ENCODE assay signal across 12 cellular contexts in the genomic region with DNA sequence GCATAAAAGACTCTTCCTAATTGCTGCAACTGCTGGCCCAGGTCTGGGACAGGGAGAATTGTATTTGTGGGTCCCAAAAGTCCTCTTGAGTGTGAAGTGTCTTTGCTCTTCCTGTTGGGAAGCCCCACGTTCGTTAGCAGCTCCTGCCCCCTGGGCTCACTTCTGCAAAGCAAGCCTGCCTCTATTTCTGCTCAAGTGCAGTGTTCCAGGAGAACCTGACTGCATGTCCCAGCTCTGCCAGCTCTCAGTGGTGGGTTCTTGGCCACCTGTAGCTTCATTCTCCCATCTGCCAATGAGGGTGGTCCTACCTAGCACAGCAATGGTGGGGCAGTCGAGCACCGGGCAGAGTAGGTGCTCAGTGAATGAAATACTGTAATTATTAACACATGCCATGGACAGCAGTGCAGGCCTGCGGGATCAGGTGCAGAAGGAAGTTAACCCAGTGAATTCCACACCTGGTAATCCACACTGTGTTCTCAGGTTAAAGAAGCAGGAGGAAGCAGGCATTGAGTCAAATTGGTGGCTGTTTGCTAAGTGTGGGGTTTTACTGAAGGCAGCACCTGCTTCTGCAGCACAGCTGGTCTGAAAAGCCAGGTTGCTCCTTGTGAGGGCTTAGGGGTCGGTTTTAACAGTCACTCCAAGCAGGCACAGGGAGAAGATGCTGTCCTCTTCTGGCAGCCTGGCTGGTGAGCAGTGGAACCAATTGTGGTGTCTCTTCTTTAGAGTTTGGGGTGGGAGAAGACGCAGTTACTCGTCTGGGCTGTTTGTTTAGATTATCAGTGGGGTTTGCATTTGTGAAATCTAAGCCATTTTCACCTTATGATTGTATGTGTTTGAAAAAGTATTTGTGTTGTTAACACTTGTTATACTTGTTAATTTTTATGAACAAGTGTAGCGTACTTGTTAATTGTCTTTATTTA. TPM values are rescaled to one million over a fixed set of nuclear protein-coding genes. Genes with fewer than 3 reads are reported as not detected.
DNase-seq lines count a peak whose midpoint lies in the region; ATAC-seq, FAIRE-seq and TF ChIP-seq lines count a peak whose summit lies in the region.
"Had no signal": no experiment of that assay in that cellular context is flagged by ENCODE, and none has a peak within 500 bp of the region (broad histone marks: within the 10 kb centered on the region; RNA-seq: fewer than 3 reads in every experiment).

No MANE protein-coding gene starts in this region.

- ATAC-seq in Right ventricle myocardium superior (ENCODE audit: poor library complexity) (no peak), T-cell (replicated peaks in 1 of 4) (no peak), HepG2 (peak; percentile 27; the same call in 2 of the 3 replicates)

- H3K9me3 ChIP-seq in left ventricle myocardium inferior (replicated peaks) (peaks cover 15% of the 10 kb centered on the region), HepG2 (ENCODE audit: low read length) (peaks cover 21% of the 10 kb centered on the region), uterus (peaks cover 0 to 2% of the 10 kb centered on the region in 2 donors), mesenchymal stem cell (ENCODE audit: control insufficient read depth, low read length) (peaks cover 10% of the 10 kb centered on the region)

- H2AFZ ChIP-seq in HepG2 (ENCODE audit: low read length) (no peak overlapping the region), mesenchymal stem cell (ENCODE audit: low read depth, low read length) (no peak overlapping the region)

- H3K79me2 ChIP-seq in HepG2 (ENCODE audit: insufficient read depth, low read length): peaks cover 13% of the 10 kb centered on the region

- H3K23ac ChIP-seq in mesenchymal stem cell (ENCODE audit: low read length in 2 of 2): no peak overlapping the region

- peaks cover 18% of the 10 kb centered on the region for H3K79me1 ChIP-seq in mesenchymal stem cell (replicated peaks; ENCODE audit: low read length, poor library complexity, severe bottlenecking)

- no peaks in the 10 kb centered on the region for H3K27me3 Mint-ChIP-seq in T-cell
- no peaks in the 10 kb centered on the region for H3K27me3 Mint-ChIP-seq in MCF 10A (ENCODE audit: insufficient read depth, unreplicated experiment)
- no peaks in the 10 kb centered on the region for H3K27me3 Mint-ChIP-seq in type B pancreatic cell

- peaks cover 83 to 88% (median 85%) of the 10 kb centered on the region in 3 donors for H3K4me1 Mint-ChIP-seq in T-cell
- peaks cover 14% of the 10 kb centered on the region for H3K4me1 Mint-ChIP-seq in MCF 10A (ENCODE audit: insufficient read depth, unreplicated experiment)
- H3K4me1 Mint-ChIP-seq in type B pancreatic cell (ENCODE audit: unreplicated experiment): peaks cover 3% of the 10 kb centered on the region

- BruUV-seq in HepG2 (replicated peaks; lab: Mats Ljungman, UMichigan) (no TSS peak), MCF 10A (replicated peaks; lab: Mats Ljungman, UMichigan) (no TSS peak)

- no peak overlapping the region for H4K8ac ChIP-seq in mesenchymal stem cell (ENCODE audit: low read length)

- TF ChIP-seq EP300 in HepG2 (IDR thresholded peaks at IDR 0.05; ENCODE audit: low read depth in 2 of 2, low read length in 2 of 2) (no peak), HepG2 (CRISPR knock-in tag; IDR thresholded peaks at IDR 0.05; ENCODE audit: borderline replicate concordance) (no peak)

- no peak overlapping the region for H4K91ac ChIP-seq in mesenchymal stem cell (ENCODE audit: low read length)

- in situ Hi-C loops in HepG2 (cut with HindIII; ENCODE audit: extremely low pct_ligation_motif_present, low pct_unique_long_range_greater_than_20kb): no loop called here

- no peak overlapping the region for H3K4ac ChIP-seq in mesenchymal stem cell (ENCODE audit: low read depth in 1 of 2, low read length in 2 of 2)

- no peaks in the 10 kb centered on the region for H3K27me3 ChIP-seq in left ventricle myocardium inferior (ENCODE audit: low read depth)
- no peaks in the 10 kb centered on the region for H3K27me3 ChIP-seq in HepG2 (ENCODE audit: control insufficient read depth in 1 of 2, insufficient read depth in 2 of 2, low read length in 2 of 2)
- no peaks in the 10 kb centered on the region for H3K27me3 ChIP-seq in uterus
- no peaks in the 10 kb centered on the region for H3K27me3 ChIP-seq in mesenchymal stem cell (ENCODE audit: control insufficient read depth in 1 of 2, insufficient read depth in 1 of 2, low read length in 2 of 2)
- H3K27me3 ChIP-seq: ovary had no signal

- peak overlapping the region; percentile 74 for H3K27ac ChIP-seq in left ventricle myocardium inferior (replicated peaks)
- H3K27ac ChIP-seq in HepG2 (ENCODE audit: extremely low read length, insufficient read depth, low read length): no peak overlapping the region
- peak overlapping the region; percentile 37 to 49 for H3K27ac ChIP-seq in uterus
- no peak overlapping the region for H3K27ac ChIP-seq in mesenchymal stem cell (ENCODE audit: low read length, poor library complexity, severe bottlenecking)

- no peak overlapping the region for H2BK120ac ChIP-seq in mesenchymal stem cell (ENCODE audit: low read depth, low read length)

- H4K20me1 ChIP-seq in HepG2 (ENCODE audit: insufficient read depth, low read length): no peaks in the 10 kb centered on the region

- no peak overlapping the region for H2BK12ac ChIP-seq in mesenchymal stem cell (ENCODE audit: low read length in 2 of 2)

- no peak overlapping the region for H2BK5ac ChIP-seq in mesenchymal stem cell (ENCODE audit: low read depth, low read length, poor library complexity, severe bottlenecking)

- H3K9me3 Mint-ChIP-seq in T-cell: no peaks in the 10 kb centered on the region
- H3K9me3 Mint-ChIP-seq in MCF 10A (ENCODE audit: unreplicated experiment): peaks cover 17% of the 10 kb centered on the region
- H3K9me3 Mint-ChIP-seq in type B pancreatic cell: peaks cover 12% of the 10 kb centered on the region

- no peak overlapping the region for H3K18ac ChIP-seq in mesenchymal stem cell (ENCODE audit: low read depth in 1 of 2, low read length in 2 of 2)

- H3K4me3 ChIP-seq in left ventricle myocardium inferior (no peak overlapping the region), HepG2 (replicated peaks in 1 of 3; ENCODE audit: insufficient read depth in 1 of 3, low read depth in 2 of 3, low read length in 3 of 3) (no peak overlapping the region), uterus (no peak overlapping the region), mesenchymal stem cell (ENCODE audit: insufficient read depth in 1 of 2, low read depth in 1 of 2, low read length in 2 of 2) (no peak overlapping the region)
- H3K4me3 ChIP-seq: ovary had no signal

- H3K4me2 ChIP-seq in HepG2 (ENCODE audit: low read depth, low read length): no peak overlapping the region
- no peak overlapping the region for H3K4me2 ChIP-seq in mesenchymal stem cell (ENCODE audit: low read length, poor library complexity, severe bottlenecking)

- H3K4me1 ChIP-seq in left ventricle myocardium inferior (peaks cover 40% of the 10 kb centered on the region), HepG2 (ENCODE audit: insufficient read depth, low read length) (peaks cover 3% of the 10 kb centered on the region; the same call in 1 of the 2 replicates), uterus (peaks cover 0 to under 1% of the 10 kb centered on the region in 2 donors), mesenchymal stem cell (ENCODE audit: control insufficient read depth, insufficient read depth, low read depth, low read length) (peaks cover 5% of the 10 kb centered on the region)

- FAIRE-seq in HepG2 (lab: Jason Lieb, UNC): no peak

- TF ChIP-seq POLR2A in HepG2 (IDR thresholded peaks at IDR 0.05; ENCODE audit: insufficient read depth in 1 of 2, low read depth in 2 of 2, low read length in 2 of 2) (no peak), uterus (IDR thresholded peaks at IDR 0.05) (no peak)

- H3K36me3 Mint-ChIP-seq in T-cell: peaks cover 17% of the 10 kb centered on the region
- H3K36me3 Mint-ChIP-seq in MCF 10A (ENCODE audit: insufficient read depth, unreplicated experiment): peaks cover 17% of the 10 kb centered on the region
- peaks cover 36% of the 10 kb centered on the region for H3K36me3 Mint-ChIP-seq in type B pancreatic cell

- no peak overlapping the region for H3K9ac ChIP-seq in HepG2 (ENCODE audit: insufficient read depth, low read depth, low read length)
- no peak overlapping the region for H3K9ac ChIP-seq in mesenchymal stem cell (ENCODE audit: low read length)

- CTCF ChIA-PET in T-cell (lab: Charles Lee): interaction anchor here (0.5 to 8.5 kb wide), 3 partner anchors 19 to 991 kb away, joined by 4 to 158 read pairs (median 5); no protein-coding TSS in a partner anchor
- CTCF ChIA-PET in HepG2 (lab: Yijun Ruan, JAX; ENCODE audit: low intra/inter-chr PET ratio, low total read pairs): no interaction called here
- CTCF ChIA-PET in MCF 10A (lab: Yijun Ruan, JAX): interaction anchor here (9.5 kb wide), 1 partner anchor 36 kb away, joined by 223 read pairs; no protein-coding TSS in a partner anchor

- 93% methylated on average over 9 of the region's 9 CpGs for WGBS in HepG2 (ENCODE audit: low lambda C conversion rate)
- WGBS in mesenchymal stem cell: 80% methylated on average over 9 of the region's 9 CpGs

- no peak overlapping the region for H2AK5ac ChIP-seq in mesenchymal stem cell (ENCODE audit: low read length, severe bottlenecking)

- H3K36me3 ChIP-seq in left ventricle myocardium inferior (no peaks in the 10 kb centered on the region), HepG2 (replicated peaks in 1 of 2; ENCODE audit: control insufficient read depth in 1 of 2, insufficient read depth in 2 of 2, low read length in 2 of 2) (peaks cover 0 to 14% of the 10 kb centered on the region in 2 experiments; a peak in 3 of 5 replicates), uterus (no peaks in the 10 kb centered on the region), mesenchymal stem cell (ENCODE audit: control insufficient read depth in 1 of 2, insufficient read depth in 2 of 2, low read depth in 1 of 2, low read length in 2 of 2) (peaks cover 4 to 9% of the 10 kb centered on the region in 2 experiments)
- H3K36me3 ChIP-seq: ovary had no signal

- intact Hi-C loops in left ventricle myocardium inferior (cut with micrococcal nuclease): no loop called here
- intact Hi-C loops in Right ventricle myocardium superior (cut with DNase I): no loop called here
- intact Hi-C loops in HepG2 (cut with micrococcal nuclease; ENCODE audit: unreplicated experiment): no loop called here
- intact Hi-C loops in uterus (cut with DNase I; ENCODE audit: low total_unique reads): no loop called here
- intact Hi-C loops in MCF 10A (cut with micrococcal nuclease): no loop called here

- H3K14ac ChIP-seq in mesenchymal stem cell (ENCODE audit: low read length in 2 of 2): no peak overlapping the region

- TF ChIP-seq CTCF in left ventricle myocardium inferior (IDR thresholded peaks at IDR 0.05; ENCODE audit: borderline replicate concordance) (no peak), HepG2 (CRISPR knock-in tag; IDR thresholded peaks at IDR 0.05) (no peak), uterus (IDR thresholded peaks at IDR 0.05) (no peak), MCF 10A (IDR thresholded peaks at IDR 0.05; ENCODE audit: unreplicated experiment) (no peak), type B pancreatic cell (conservative IDR thresholded peaks at IDR 0.05) (no peak)

- DNase-seq in left ventricle myocardium inferior: no peak
- DNase-seq in Right ventricle myocardium superior: no peak
- peak in 2 of 34 experiments; percentile 11 to 14 for DNase-seq in T-cell
- DNase-seq in HepG2 (ENCODE audit: low spot score): no peak
- no peak for DNase-seq in uterus
- DNase-seq in mesenchymal stem cell: no peak
- DNase-seq in MCF 10A (ENCODE audit: unreplicated experiment): no peak
- no peak for DNase-seq in type B pancreatic cell (ENCODE audit: extremely low spot score, unreplicated experiment)
- DNase-seq: activated gamma-delta T cell, NCI-H446, ovary had no signal

- POLR2A ChIA-PET in T-cell (lab: Charles Lee): no interaction called here
- POLR2A ChIA-PET in HepG2 (lab: Yijun Ruan, JAX): no interaction called here
- POLR2A ChIA-PET in MCF 10A (lab: Yijun Ruan, JAX): interaction anchor here (0.5 kb wide), 1 partner anchor 14 kb away, joined by 4 read pairs; no protein-coding TSS in a partner anchor

- no peak for TF ChIP-seq RAD21 in HepG2 (CRISPR knock-in tag; IDR thresholded peaks at IDR 0.05)

- H2BK15ac ChIP-seq in mesenchymal stem cell (ENCODE audit: low read depth, poor library complexity, severe bottlenecking): no peak overlapping the region

- peak overlapping the region; percentile 25 to 56 (median 45) for H3K4me3 Mint-ChIP-seq in T-cell
- H3K4me3 Mint-ChIP-seq in MCF 10A (ENCODE audit: unreplicated experiment): no peak overlapping the region
- no peak overlapping the region for H3K4me3 Mint-ChIP-seq in type B pancreatic cell
- H3K4me3 Mint-ChIP-seq: T-helper 1 cell treated with Interleukin-12 subunit alpha and Interleukin-12 subunit beta and Interleukin-4 antibody, amounts not matched to agents 30 μg/mL and 1 μg/mL, for 36 hours had no signal

- peak overlapping the region; percentile 88 to 92 for H3K27ac Mint-ChIP-seq in T-cell
- no peak overlapping the region for H3K27ac Mint-ChIP-seq in MCF 10A (ENCODE audit: low read depth, unreplicated experiment)
- no peak overlapping the region for H3K27ac Mint-ChIP-seq in type B pancreatic cell

RNA-seq across cellular contexts. Expression of gene DGKD, which starts 54.3 kb away (rescaled TPM):
- total RNA-seq in left ventricle myocardium inferior (41.7 TPM), Right ventricle myocardium superior (27.2 TPM), T-cell (100 to 1,000 TPM; 143 to 254 (median 163) TPM), HepG2 (2016; rRNA removed; fragmentation: Illumina TruSeq; extraction: Trizol) (20.6 and 24.5 TPM in 2 replicates), uterus (10 to 100 TPM in 3 of 4 donors, 1 to 10 TPM in 1; 5.0 to 46.1 (median 28.0) TPM), MCF 10A (2022) (55.7 and 59.1 TPM in 2 replicates), type B pancreatic cell (ENCODE audit: low replicate concordance) (32.2 and 72.5 TPM in 2 replicates)
- total RNA-seq in HepG2 (2016; cell fraction: cytosol; rRNA removed; fragmentation: Illumina TruSeq; extraction: Trizol; ENCODE audit: low read depth): 14.8 and 17.4 TPM in 2 replicates
- 16.3 and 24.8 TPM in 2 replicates for total RNA-seq in HepG2 (2016; cell fraction: insoluble cytoplasmic fraction; rRNA removed; fragmentation: Illumina TruSeq; extraction: Trizol)
- 17.6 and 18.2 TPM in 2 replicates for total RNA-seq in HepG2 (2016; cell fraction: membrane; rRNA removed; fragmentation: Illumina TruSeq; extraction: Trizol)
- total RNA-seq in HepG2 (2016; cell fraction: nucleus; rRNA removed; fragmentation: Illumina TruSeq; extraction: Trizol): 42.7 and 44.6 TPM in 2 replicates
- 33.2 and 40.3 TPM in 2 replicates for polyA plus RNA-seq in HepG2 (2011; rRNA removed)
- polyA plus RNA-seq in HepG2 (2011; cell fraction: cytosol; rRNA removed): 13.1 and 13.6 TPM in 2 replicates
- polyA plus RNA-seq in HepG2 (2011; cell fraction: nucleus; rRNA removed): 303 and 327 TPM in 2 replicates
- 46.9 and 49.5 TPM in 2 replicates for polyA plus RNA-seq in HepG2 (2012)
- 5.9 and 7.2 TPM in 2 replicates for polyA plus RNA-seq in HepG2 (2016; cell fraction: cytosol; fragmentation: Illumina TruSeq; extraction: Trizol; ENCODE audit: low read depth)
- 8.2 and 10.8 TPM in 2 replicates for polyA plus RNA-seq in HepG2 (2016; cell fraction: insoluble cytoplasmic fraction; fragmentation: Illumina TruSeq; extraction: Trizol; ENCODE audit: low read depth)
- polyA plus RNA-seq in HepG2 (2016; cell fraction: membrane; fragmentation: Illumina TruSeq; extraction: Trizol; ENCODE audit: low read depth): 5.2 and 5.9 TPM in 2 replicates
- polyA plus RNA-seq in HepG2 (2016; cell fraction: nucleus; fragmentation: Illumina TruSeq; extraction: Trizol; ENCODE audit: insufficient read depth, low read depth): 119 and 132 TPM in 2 replicates
- polyA minus RNA-seq in HepG2 (2011; rRNA and poly(A)+ RNA removed; ENCODE audit: low replicate concordance): 44.8 and 91.4 TPM in 2 replicates
- 13.3 and 16.4 TPM in 2 replicates for polyA minus RNA-seq in HepG2 (2011; cell fraction: cytosol; rRNA and poly(A)+ RNA removed)
- polyA minus RNA-seq in HepG2 (2011; cell fraction: nucleus; rRNA and poly(A)+ RNA removed): 54.7 and 79.4 TPM in 2 replicates
- polyA plus RNA-seq in mesenchymal stem cell (2013, experiment 1 of 2): 10.4 TPM
- polyA plus RNA-seq in mesenchymal stem cell (2013, experiment 2 of 2): 7.8 TPM

Comparison
In these comparisons a context has a peak if more than half of its experiments do, and no peak if none do; other contexts are left out.
1. H3K27ac ChIP-seq: peak in left ventricle myocardium inferior (single experiment) and uterus (2 of 2); none in HepG2 (single experiment) and mesenchymal stem cell (single experiment).
2. H3K27ac Mint-ChIP-seq: peak in T-cell (2 of 2); none in MCF 10A (single experiment) and type B pancreatic cell (single experiment).
3. H3K4me3 Mint-ChIP-seq: peak in T-cell (3 of 3); none in MCF 10A (single experiment) and type B pancreatic cell (single experiment).